In genomic region chr14:75282166-75282547, GRCh38 we compare ENCODE assay signal across 10 cellular contexts. TPM values are rescaled to one million over a fixed set of nuclear protein-coding genes. Genes with fewer than 3 reads are reported as not detected.
DNase-seq lines count a peak whose midpoint lies in the region; ATAC-seq, FAIRE-seq and TF ChIP-seq lines count a peak whose summit lies in the region.
"Had no signal": no experiment of that assay in that cellular context is flagged by ENCODE, and none has a peak within 500 bp of the region (broad histone marks: within the 10 kb centered on the region; RNA-seq: fewer than 3 reads in every experiment).

No MANE protein-coding gene starts in this region.

- H3K4me1 ChIP-seq in SK-N-SH (ENCODE audit: control insufficient read depth in 1 of 2, insufficient read depth in 2 of 2, low read depth in 1 of 2, low read length in 1 of 2) (peaks cover 0 to 15% of the 10 kb centered on the region in 2 experiments; a peak in 2 of 4 replicates), kidney (ENCODE audit: control insufficient read depth in 1 of 2, insufficient read depth in 1 of 2, low read depth in 1 of 2, low read length in 2 of 2) (peaks cover 10 to 12% of the 10 kb centered on the region in 2 donors), smooth muscle cell (ENCODE audit: low read depth) (peaks cover 5% of the 10 kb centered on the region)

- ATAC-seq in SK-N-SH treated with all-trans-retinoic acid at 6 μM for 48 hours, result no peak

- H3K27ac Mint-ChIP-seq in MCF 10A (ENCODE audit: low read depth, unreplicated experiment), result peak overlapping the region; percentile 99
- no peak overlapping the region for H3K27ac Mint-ChIP-seq in activated naive CD4-positive, alpha-beta T cell treated with anti-CD3 and anti-CD28 coated beads for 36 hours

- peaks cover 13% of the 10 kb centered on the region for H3K4me1 Mint-ChIP-seq in MCF 10A (ENCODE audit: insufficient read depth, unreplicated experiment)
- peaks cover 24% of the 10 kb centered on the region for H3K4me1 Mint-ChIP-seq in activated naive CD4-positive, alpha-beta T cell treated with anti-CD3 and anti-CD28 coated beads for 36 hours (ENCODE audit: low read depth)

- H3K9ac ChIP-seq in SK-N-SH (no peak overlapping the region), kidney (ENCODE audit: low read length in 2 of 2) (no peak overlapping the region), smooth muscle cell (ENCODE audit: low read depth) (no peak overlapping the region)

- H3K27me3 ChIP-seq in SK-N-SH (ENCODE audit: insufficient read depth) (no peaks in the 10 kb centered on the region), smooth muscle cell (ENCODE audit: low read depth) (no peaks in the 10 kb centered on the region)

- no TSS peak for BruUV-seq in MCF 10A (replicated peaks; lab: Mats Ljungman, UMichigan)

- peak; percentile 21 for FAIRE-seq in kidney (lab: Jason Lieb, UNC)

- H4K20me1 ChIP-seq in SK-N-SH (ENCODE audit: insufficient read depth), result peaks cover 28% of the 10 kb centered on the region
- H4K20me1 ChIP-seq in smooth muscle cell (ENCODE audit: low read depth), result peaks cover 38% of the 10 kb centered on the region

- no peak for TF ChIP-seq RAD21 in SK-N-SH (IDR thresholded peaks at IDR 0.05; ENCODE audit: low read length)

- no peak overlapping the region for H3K4me3 ChIP-seq in SK-N-SH (ENCODE audit: low read depth in 2 of 2, low read length in 1 of 2)
- H3K4me3 ChIP-seq in kidney (ENCODE audit: low read length in 2 of 2), result no peak overlapping the region
- H3K4me3 ChIP-seq in smooth muscle cell, result peak overlapping the region; percentile 76

- WGBS in SK-N-SH (ENCODE audit: low lambda C conversion rate), result 94% methylated on average over 4 of the region's 4 CpGs
- 84% methylated on average over 4 of the region's 4 CpGs for WGBS in smooth muscle cell (ENCODE audit: low lambda C conversion rate)

- peaks cover 11% of the 10 kb centered on the region for H3K27me3 Mint-ChIP-seq in MCF 10A (ENCODE audit: insufficient read depth, unreplicated experiment)
- peaks cover 2% of the 10 kb centered on the region for H3K27me3 Mint-ChIP-seq in activated naive CD4-positive, alpha-beta T cell treated with anti-CD3 and anti-CD28 coated beads for 36 hours (ENCODE audit: low read depth)

- no peaks in the 10 kb centered on the region for H3K79me2 ChIP-seq in SK-N-SH (ENCODE audit: insufficient read depth)
- peaks cover 18% of the 10 kb centered on the region for H3K79me2 ChIP-seq in smooth muscle cell (ENCODE audit: low read depth)

- H2AFZ ChIP-seq in SK-N-SH (ENCODE audit: low read depth), result no peak overlapping the region
- H2AFZ ChIP-seq in smooth muscle cell (ENCODE audit: low read depth), result no peak overlapping the region

- TF ChIP-seq EP300 in SK-N-SH (IDR thresholded peaks at IDR 0.05; ENCODE audit: borderline replicate concordance in 1 of 2, low read depth in 1 of 2, low read length in 1 of 2), result no peak

- H3K9me2 ChIP-seq in SK-N-SH, result no peaks in the 10 kb centered on the region

- H3K36me3 ChIP-seq in SK-N-SH (replicated peaks in 1 of 2; ENCODE audit: control insufficient read depth in 1 of 2, insufficient read depth in 2 of 2, low read length in 1 of 2) (peaks cover 0 to 18% of the 10 kb centered on the region in 2 experiments), kidney (ENCODE audit: control insufficient read depth in 1 of 2, insufficient read depth in 2 of 2, low read length in 2 of 2) (peaks cover 7 to 24% of the 10 kb centered on the region in 2 donors), smooth muscle cell (ENCODE audit: low read depth) (peaks cover 13% of the 10 kb centered on the region)

- DNase-seq in SK-N-SH, result no peak
- no peak for DNase-seq in MCF 10A (ENCODE audit: unreplicated experiment)
- DNase-seq in kidney, result no peak
- DNase-seq in smooth muscle cell (lab: John Stamatoyannopoulos, UW; ENCODE audit: unreplicated experiment), result no peak
- DNase-seq in islet precursor cell, result no peak
- no peak for DNase-seq in NCI-H524 treated with DMSO at 0.1 percent for 48 hours (lab: John Stamatoyannopoulos, UW)
- no peak for DNase-seq in activated naive CD4-positive, alpha-beta T cell treated with anti-CD3 and anti-CD28 coated beads for 36 hours
- DNase-seq: NCI-H446 treated with DMSO at 0.1 percent for 48 hours, occipital lobe had no signal

- H3F3A ChIP-seq in SK-N-SH (replicated peaks; ENCODE audit: insufficient read depth), result peaks cover 4% of the 10 kb centered on the region
- peaks cover 13% of the 10 kb centered on the region for H3F3A ChIP-seq in smooth muscle cell (ENCODE audit: low read depth)

- no peak overlapping the region for H3K4me2 ChIP-seq in SK-N-SH
- no peak overlapping the region for H3K4me2 ChIP-seq in smooth muscle cell

- H3K9me3 Mint-ChIP-seq in MCF 10A (ENCODE audit: unreplicated experiment), result no peaks in the 10 kb centered on the region
- H3K9me3 Mint-ChIP-seq in activated naive CD4-positive, alpha-beta T cell treated with anti-CD3 and anti-CD28 coated beads for 36 hours, result no peaks in the 10 kb centered on the region

- H3K9me3 ChIP-seq in SK-N-SH, result no peaks in the 10 kb centered on the region
- no peaks in the 10 kb centered on the region for H3K9me3 ChIP-seq in kidney (ENCODE audit: control insufficient read depth in 1 of 2, low read length in 2 of 2)
- no peaks in the 10 kb centered on the region for H3K9me3 ChIP-seq in smooth muscle cell (replicated peaks; ENCODE audit: low read depth)

- POLR2A ChIA-PET in SK-N-SH (lab: Yijun Ruan, JAX), result no interaction called here
- POLR2A ChIA-PET in MCF 10A (lab: Yijun Ruan, JAX), result interaction anchor here (0.6 to 7.6 kb wide), 23 partner anchors 8 to 571 kb away, joined by 3 to 187 read pairs (median 8); partner anchors contain the start of genes NEK9 and TMED10

- peaks cover 84% of the 10 kb centered on the region for H3K36me3 Mint-ChIP-seq in MCF 10A (ENCODE audit: insufficient read depth, unreplicated experiment)
- peaks cover 25% of the 10 kb centered on the region for H3K36me3 Mint-ChIP-seq in activated naive CD4-positive, alpha-beta T cell treated with anti-CD3 and anti-CD28 coated beads for 36 hours (ENCODE audit: low read depth)

- intact Hi-C loops in MCF 10A (cut with micrococcal nuclease) (no loop called here), kidney (cut with DNase I) (no loop called here)
- intact Hi-C loops in activated naive CD4-positive, alpha-beta T cell treated with anti-CD3 and anti-CD28 coated beads for 36 hours (cut with micrococcal nuclease), result no loop called here

- CTCF ChIA-PET in SK-N-SH (lab: Yijun Ruan, JAX) (interaction anchor here (1.0 to 2.2 kb wide), 5 partner anchors 8 to 279 kb away, joined by 3 to 4 read pairs (median 3); no protein-coding TSS in a partner anchor), MCF 10A (lab: Yijun Ruan, JAX) (interaction anchor here (0.7 to 3.3 kb wide), 10 partner anchors 12 to 279 kb away, joined by 3 to 26 read pairs (median 8); no protein-coding TSS in a partner anchor)
- CTCF ChIA-PET in activated naive CD4-positive, alpha-beta T cell treated with anti-CD3 and anti-CD28 coated beads for 36 hours (lab: Charles Lee), result interaction anchor here (0.7 to 2.8 kb wide), 5 partner anchors 9 to 150 kb away, joined by 3 to 14 read pairs (median 7); no protein-coding TSS in a partner anchor

- H3K27ac ChIP-seq in SK-N-SH (ENCODE audit: low read depth in 2 of 2, low read length in 1 of 2) (no peak overlapping the region), kidney (ENCODE audit: low read depth in 2 of 2, low read length in 2 of 2) (no peak overlapping the region), smooth muscle cell (ENCODE audit: low read depth) (no peak overlapping the region)

- TF ChIP-seq CTCF in SK-N-SH (IDR thresholded peaks at IDR 0.05), result no peak
- TF ChIP-seq CTCF in MCF 10A (IDR thresholded peaks at IDR 0.05; ENCODE audit: unreplicated experiment), result no peak
- TF ChIP-seq CTCF in kidney (IDR thresholded peaks at IDR 0.05; ENCODE audit: borderline replicate concordance, extremely low read depth, insufficient read depth), result no peak
- TF ChIP-seq CTCF in smooth muscle cell (IDR thresholded peaks at IDR 0.05; ENCODE audit: borderline replicate concordance, insufficient read depth, poor library complexity, severe bottlenecking), result no peak

- peak overlapping the region; percentile 88 for H3K4me3 Mint-ChIP-seq in MCF 10A (ENCODE audit: unreplicated experiment)
- H3K4me3 Mint-ChIP-seq in activated naive CD4-positive, alpha-beta T cell treated with anti-CD3 and anti-CD28 coated beads for 36 hours, result no peak overlapping the region

TF ChIP-seq in SK-N-SH treated with all-trans-retinoic acid at 6 μM for 48 hours, 23 proteins besides CTCF, POLR2A, EP300 and RAD21 (continues in another document):
- peak; percentile 5; the same call in 1 of the 2 replicates for TF ChIP-seq ZNF70 (CRISPR knock-in tag; IDR thresholded peaks at IDR 0.05)
- no peak for TF ChIP-seq ZNF8 (CRISPR knock-in tag; IDR thresholded peaks at IDR 0.05)
- TF ChIP-seq ESRRG (CRISPR knock-in tag; IDR thresholded peaks at IDR 0.05), result no peak; the same call in 1 of the 2 replicates
- peak; percentile 84; the same call in 1 of the 2 replicates for TF ChIP-seq ZC3H10 (CRISPR knock-in tag; IDR thresholded peaks at IDR 0.05)

TF ChIP-seq in SK-N-SH, 30 proteins besides CTCF, POLR2A, EP300 and RAD21 (continues in another document):
- no peak for TF ChIP-seq FOXM1 (IDR thresholded peaks at IDR 0.05; ENCODE audit: low read depth)
- no peak for TF ChIP-seq EZH2phosphoT487 (IDR thresholded peaks at IDR 0.05; ENCODE audit: borderline replicate concordance, low read depth)
- TF ChIP-seq YY1 (IDR thresholded peaks at IDR 0.05; ENCODE audit: low read depth), result no peak
- TF ChIP-seq MAX (IDR thresholded peaks at IDR 0.05; ENCODE audit: low read depth), result no peak

RNA-seq across cellular contexts. Expression of gene FOS, which starts 3.5 kb away (rescaled TPM):
- polyA plus RNA-seq in SK-N-SH (2012; rRNA removed) (285 and 309 TPM in 2 replicates), kidney (ENCODE audit: insufficient read depth, low read depth, low replicate concordance) (193 TPM), smooth muscle cell (1,543 and 1,567 TPM in 2 replicates)
- 143 and 157 TPM in 2 replicates for polyA plus RNA-seq in SK-N-SH (2012; cell fraction: cytosol; rRNA removed)
- 1,026 and 1,160 TPM in 2 replicates for polyA plus RNA-seq in SK-N-SH (2012; cell fraction: nucleus; rRNA removed)
- total RNA-seq in MCF 10A (2022) (73.1 and 139 TPM in 2 replicates), kidney (116 TPM), smooth muscle cell (1,280 and 1,300 TPM in 2 replicates)
- 10 to 100 TPM; 34.5 to 35.7 TPM for total RNA-seq in activated naive CD4-positive, alpha-beta T cell treated with anti-CD3 and anti-CD28 coated beads for 36 hours
